9 cellular contexts compared by ENCODE assay signal in the genomic region with DNA sequence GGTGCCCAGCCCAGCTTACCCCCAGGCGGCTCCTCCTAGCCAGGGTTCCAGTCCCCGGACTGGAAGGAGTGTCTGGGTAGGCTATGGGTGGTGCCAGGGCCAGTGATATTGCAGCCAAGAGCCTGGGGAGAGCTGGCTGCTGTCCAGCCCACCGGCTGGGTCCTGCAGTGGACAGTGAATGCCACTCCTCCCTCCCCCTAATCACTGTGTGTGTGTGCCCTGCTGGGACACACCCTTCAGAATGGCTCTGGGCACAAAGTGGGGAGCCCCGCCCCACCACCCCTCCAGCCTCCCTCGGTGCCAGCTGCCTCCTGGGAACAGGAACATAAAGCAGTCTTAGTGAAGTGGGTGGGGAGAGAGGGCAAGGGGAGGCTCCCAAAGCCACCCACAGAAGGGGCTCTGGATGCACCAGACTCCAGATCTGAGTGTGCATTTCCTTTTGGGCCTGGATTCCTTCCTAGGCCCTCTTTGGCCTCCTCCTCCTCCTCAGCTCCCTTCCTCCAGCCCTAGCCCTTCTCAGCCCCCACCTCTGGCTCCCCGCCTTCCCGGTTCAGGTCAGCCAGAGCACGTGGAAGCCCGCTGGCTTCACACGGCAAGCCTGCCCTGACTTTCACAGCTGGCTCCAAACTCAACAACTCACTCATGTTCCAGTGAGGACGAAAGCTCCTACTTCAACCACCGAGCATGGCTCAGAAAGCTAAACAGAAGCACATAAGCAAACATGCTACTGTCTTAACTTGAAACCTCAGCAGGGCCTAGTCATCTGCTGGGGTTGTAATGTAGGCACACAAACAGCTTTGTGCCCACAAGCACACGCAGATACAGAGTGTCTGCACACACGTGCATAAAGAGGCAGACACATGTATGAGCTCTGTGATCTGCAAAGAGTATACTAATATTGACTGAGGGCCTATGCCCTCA.
DNase-seq lines count a peak whose midpoint lies in the region; ATAC-seq and TF ChIP-seq lines count a peak whose summit lies in the region.
"Had no signal": no experiment of that assay in that cellular context is flagged by ENCODE, and none has a peak within 500 bp of the region (broad histone marks: within the 10 kb centered on the region; RNA-seq: fewer than 3 reads in every experiment).

No MANE protein-coding gene starts in this region.

- H3K27ac ChIP-seq in VCaP (peak overlapping the region; percentile 44), vagina (peak overlapping the region; percentile 28)

- H3K36me3 ChIP-seq in vagina, result no peaks in the 10 kb centered on the region

- ATAC-seq in GM18498 (IDR thresholded peaks at IDR 0.05; ENCODE audit: unreplicated experiment), result no peak
- ATAC-seq: naive thymus-derived CD8-positive, alpha-beta T cell had no signal

- H3K27me3 ChIP-seq in vagina, result no peaks in the 10 kb centered on the region

- peaks cover 48% of the 10 kb centered on the region for H3K4me1 ChIP-seq in vagina

- TF ChIP-seq POLR2A in vagina (IDR thresholded peaks at IDR 0.05), result no peak

- H3K4me3 ChIP-seq in vagina, result no peak overlapping the region

- TF ChIP-seq CTCF in VCaP (conservative IDR thresholded peaks at IDR 0.05) (no peak), vagina (IDR thresholded peaks at IDR 0.05) (no peak)

- no peaks in the 10 kb centered on the region for H3K9me3 ChIP-seq in vagina

- intact Hi-C loops in vagina (cut with DNase I), result no loop called here

- DNase-seq in NCI-H2171 treated with DMSO at 0.1 percent for 48 hours (lab: John Stamatoyannopoulos, UW), result peak; percentile 14
- no peak for DNase-seq in NCI-H2171 (lab: John Stamatoyannopoulos, UW)
- peak; percentile 93 for DNase-seq in mucosa of gallbladder (ENCODE audit: low spot score)
- DNase-seq in vagina (ENCODE audit: extremely low spot score in 2 of 2), result no peak
- no peak for DNase-seq in activated gamma-delta T cell (lab: John Stamatoyannopoulos, UW)
- DNase-seq in NOMO-1 treated with DMSO at 0.1 percent for 48 hours (lab: John Stamatoyannopoulos, UW; ENCODE audit: unreplicated experiment), result no peak
- DNase-seq: naive thymus-derived CD8-positive, alpha-beta T cell had no signal

Comparison
In these comparisons a context has a peak if more than half of its experiments do, and no peak if none do; other contexts are left out.
1. DNase-seq: peak in NCI-H2171 treated with DMSO at 0.1 percent for 48 hours (single experiment) and mucosa of gallbladder (single experiment); none in NCI-H2171 (single experiment), vagina (0 of 2), activated gamma-delta T cell (single experiment) and NOMO-1 treated with DMSO at 0.1 percent for 48 hours (single experiment).